Comparison of ENCODE assay signal across 1 cellular context in genomic region chr10:132965411-132966057, GRCh38.
TF ChIP-seq lines count a peak whose summit lies in the region.

No MANE protein-coding gene starts in this region.

TF ChIP-seq in HepG2, 621 proteins besides CTCF, POLR2A, EP300 and RAD21 (continued from another document):
- TF ChIP-seq NR1H2 (CRISPR knock-in tag; IDR thresholded peaks at IDR 0.05; ENCODE audit: borderline replicate concordance, low read depth) (no peak), MNT (IDR thresholded peaks at IDR 0.05) (peak; percentile 80)
TF ChIP-seq in HepG2: peak in this region for 1.
